ENCODE assay signal across 20 cellular contexts in the genomic region with DNA sequence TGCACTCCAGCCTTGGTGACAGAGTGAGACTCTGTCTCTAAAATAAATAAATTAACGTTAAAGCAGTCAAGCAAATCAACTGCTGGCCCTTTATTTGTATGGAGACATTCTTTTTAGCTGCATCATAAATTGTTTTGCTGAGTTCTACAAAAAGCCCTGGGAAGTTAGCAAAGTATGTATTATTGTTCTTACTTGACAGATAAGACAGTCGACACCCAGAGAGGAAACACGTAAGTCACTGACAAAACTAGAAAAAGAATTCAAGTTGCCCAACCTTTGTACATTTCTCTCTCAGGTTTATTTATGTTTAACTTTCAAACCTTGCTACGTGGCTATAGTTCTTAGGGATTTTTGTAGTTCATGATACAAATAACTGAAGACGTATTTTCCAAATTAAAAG. TPM values are rescaled to one million over a fixed set of nuclear protein-coding genes. Genes with fewer than 3 reads are reported as not detected.
DNase-seq lines count a peak whose midpoint lies in the region; ATAC-seq and FAIRE-seq lines count a peak whose summit lies in the region.
"Had no signal": no experiment of that assay in that cellular context is flagged by ENCODE, and none has a peak within 500 bp of the region (broad histone marks: within the 10 kb centered on the region; RNA-seq: fewer than 3 reads in every experiment).

No MANE protein-coding gene starts in this region.

- peak overlapping the region; percentile 85 for H3K27ac ChIP-seq in ACC112 (ENCODE audit: low read depth, low read length)
- H3K27ac ChIP-seq: body of pancreas, KMS-11, pancreas, Peyer's patch, suprapubic skin, VCaP had no signal

- H2AFZ ChIP-seq in ACC112 (ENCODE audit: low read length, unreplicated experiment) = no peak overlapping the region

- H3K36me3 ChIP-seq in ACC112 (ENCODE audit: insufficient read depth, low read length) = no peaks in the 10 kb centered on the region
- H3K36me3 ChIP-seq: pancreas, Peyer's patch, suprapubic skin had no signal

- H3K4me1 ChIP-seq in ACC112 (ENCODE audit: control insufficient read depth, insufficient read depth, low read length, unreplicated experiment) = peaks cover 15% of the 10 kb centered on the region
- H3K4me1 ChIP-seq: body of pancreas, pancreas, Peyer's patch, suprapubic skin had no signal

- no peak overlapping the region for H3K4me3 ChIP-seq in ACC112 (ENCODE audit: low read depth, low read length)
- H3K4me3 ChIP-seq: body of pancreas, pancreas, Peyer's patch, suprapubic skin had no signal

- FAIRE-seq in frontal cortex (lab: Jason Lieb, UNC) = no peak
- FAIRE-seq: A204.1, pancreas had no signal

- DNase-seq in M059J (ENCODE audit: low read depth) = peak; percentile 89
- DNase-seq in dermis microvascular lymphatic vessel endothelial cell (ENCODE audit: low read depth in 2 of 2) = peak; percentile 43 to 92
- peak; percentile 25 for DNase-seq in left kidney (ENCODE audit: low read depth, low spot score)
- no peak for DNase-seq in frontal cortex (ENCODE audit: low spot score in 2 of 2)
- DNase-seq in NCI-H1417 (lab: John Stamatoyannopoulos, UW) = no peak
- DNase-seq: body of pancreas; effector CD8-positive, alpha-beta T cell; glutamatergic neuron; islet precursor cell; NCI-H1436 treated with DMSO at 0.1 percent for 48 hours; NCI-H524 treated with DMSO at 0.1 percent for 48 hours; pancreas; Peyer's patch had no signal

- ATAC-seq in GM19328 (IDR thresholded peaks at IDR 0.05; ENCODE audit: unreplicated experiment) (no peak), GM18907 (IDR thresholded peaks at IDR 0.05; ENCODE audit: unreplicated experiment) (no peak)
- ATAC-seq: body of pancreas, pancreas had no signal

- no peaks in the 10 kb centered on the region for H3K27me3 ChIP-seq in ACC112 (ENCODE audit: insufficient read depth, low read length)
- H3K27me3 ChIP-seq: body of pancreas, pancreas, Peyer's patch, suprapubic skin had no signal

- H3K79me2 ChIP-seq in ACC112 (ENCODE audit: control insufficient read depth, insufficient read depth, low read length, unreplicated experiment) = no peaks in the 10 kb centered on the region

RNA-seq across cellular contexts. Expression of a gene that starts 40.4 kb away (rescaled TPM):
- total RNA-seq in M059J (2014; rRNA removed; shearing (Covaris generic)) = 32.8 and 44.8 TPM in 2 replicates
- 4.0 and 5.1 TPM in 2 replicates for total RNA-seq in dermis microvascular lymphatic vessel endothelial cell
- total RNA-seq in frontal cortex = 58.7 TPM

Comparison
In these comparisons a context has a peak if more than half of its experiments do, and no peak if none do; other contexts are left out.
1. DNase-seq: peak in M059J (single experiment), dermis microvascular lymphatic vessel endothelial cell (2 of 2) and left kidney (single experiment); none in frontal cortex (0 of 2) and NCI-H1417 (0 of 3).